Comparison of ENCODE assay signal across 8 cellular contexts in genomic region chr11:124837491-124837856, GRCh38. TPM values are rescaled to one million over a fixed set of nuclear protein-coding genes. Genes with fewer than 3 reads are reported as not detected.
DNase-seq lines count a peak whose midpoint lies in the region; ATAC-seq and FAIRE-seq lines count a peak whose summit lies in the region.

No MANE protein-coding gene starts in this region.

- ATAC-seq in GM19351 (IDR thresholded peaks at IDR 0.05; ENCODE audit: unreplicated experiment) (peak; percentile 45), T-helper 17 cell (peak; percentile 62), HG02938 (IDR thresholded peaks at IDR 0.05; ENCODE audit: unreplicated experiment) (no peak)

- H3K4me1 ChIP-seq in small intestine (ENCODE audit: control insufficient read depth in 2 of 2, insufficient read depth in 1 of 2, low read depth in 1 of 2, low read length in 1 of 2): no peaks in the 10 kb centered on the region

- H3K27me3 ChIP-seq in small intestine (ENCODE audit: control insufficient read depth in 2 of 2, insufficient read depth in 2 of 2, low read length in 2 of 2): peaks cover 6 to 25% of the 10 kb centered on the region in 2 donors

- peak overlapping the region; percentile 49 for H3K27ac Mint-ChIP-seq in T-helper 17 cell

- DNase-seq in CMK (ENCODE audit: low read depth) (peak; percentile 55), NCI-H1092 (lab: John Stamatoyannopoulos, UW) (peak; percentile 29), T-helper 17 cell (no peak), germinal center (ENCODE audit: low spot score) (peak; percentile 51), small intestine (peak; percentile 31)
- no peak for DNase-seq in effector CD4-positive, alpha-beta T cell

- H3K4me1 Mint-ChIP-seq in T-helper 17 cell: peaks cover 13% of the 10 kb centered on the region

- WGBS in small intestine, 3 donors: 14 to 20% (median 14%) methylated on average over 3 of the region's 3 CpGs

- peaks cover 3% of the 10 kb centered on the region for H3K36me3 Mint-ChIP-seq in T-helper 17 cell (ENCODE audit: low read depth)

- H3K36me3 ChIP-seq in small intestine (ENCODE audit: control insufficient read depth in 2 of 2, insufficient read depth in 2 of 2, low read length in 2 of 2): no peaks in the 10 kb centered on the region

- no peak for FAIRE-seq in small intestine (lab: Jason Lieb, UNC)

- no peak overlapping the region for H3K4me3 Mint-ChIP-seq in T-helper 17 cell

- no peak overlapping the region for H3K27ac ChIP-seq in small intestine (ENCODE audit: low read depth in 1 of 2, low read length in 1 of 2)

- no peaks in the 10 kb centered on the region for H3K9me3 ChIP-seq in T-helper 17 cell (ENCODE audit: control insufficient read depth, low read length, poor library complexity, severe bottlenecking)
- no peaks in the 10 kb centered on the region for H3K9me3 ChIP-seq in small intestine (ENCODE audit: control insufficient read depth, low read depth)

- no peak overlapping the region for H3K4me3 ChIP-seq in small intestine (ENCODE audit: low read depth in 1 of 2, low read length in 2 of 2)

- peaks cover 66% of the 10 kb centered on the region for H3K27me3 Mint-ChIP-seq in T-helper 17 cell

RNA-seq across cellular contexts. Expression of gene ROBO3, which starts 27.8 kb away (rescaled TPM):
- total RNA-seq in T-helper 17 cell: 10 to 100 TPM; 17.5 to 18.0 TPM
- 10 to 100 TPM in 2 of 3 donors, 1 to 10 TPM in 1; 4.5 to 11.6 (median 11.2) TPM for polyA plus RNA-seq in small intestine

RNA-seq across cellular contexts. Expression of gene MSANTD2, which starts 37.3 kb away (rescaled TPM):
- total RNA-seq in T-helper 17 cell: 10 to 100 TPM; 10.1 to 11.3 TPM
- 1 to 10 TPM; 4.4 to 6.5 (median 6.2) TPM for polyA plus RNA-seq in small intestine

Comparison
In these comparisons a context has a peak if more than half of its experiments do, and no peak if none do; other contexts are left out.
1. DNase-seq: peak in CMK (single experiment), NCI-H1092 (single experiment), germinal center (single experiment) and small intestine (single experiment); none in T-helper 17 cell (0 of 3) and effector CD4-positive, alpha-beta T cell (single experiment).